ENCODE assay signal across 19 cellular contexts in genomic region chr18:30684825-30685481, GRCh38.
DNase-seq lines count a peak whose midpoint lies in the region; ATAC-seq, FAIRE-seq and TF ChIP-seq lines count a peak whose summit lies in the region.
"Had no signal": no experiment of that assay in that cellular context is flagged by ENCODE, and none has a peak within 500 bp of the region (broad histone marks: within the 10 kb centered on the region; RNA-seq: fewer than 3 reads in every experiment).

No MANE protein-coding gene starts in this region.

- no peaks in the 10 kb centered on the region for H4K20me1 ChIP-seq in neural progenitor cell (ENCODE audit: low read depth)
- H4K20me1 ChIP-seq: BLaER1 treated with 17β-estradiol and CSF1 and Interleukin-3, amounts not matched to agents 10 nM and 100 nM had no signal

- TF ChIP-seq POLR2A in GM12892 (IDR thresholded peaks at IDR 0.05; ENCODE audit: low read depth, low read length) = no peak

- H3K36me3 ChIP-seq in neural progenitor cell = no peaks in the 10 kb centered on the region
- H3K36me3 ChIP-seq in small intestine (ENCODE audit: control insufficient read depth in 2 of 2, insufficient read depth in 2 of 2, low read length in 2 of 2) = no peaks in the 10 kb centered on the region
- H3K36me3 ChIP-seq: BLaER1 treated with 17β-estradiol and CSF1 and Interleukin-3, amounts not matched to agents 10 nM and 100 nM had no signal

- 40 to 71% (median 43%) methylated on average over 3 of the region's 3 CpGs for WGBS in small intestine, 3 donors

- H3K4me1 ChIP-seq in neural progenitor cell (no peaks in the 10 kb centered on the region), small intestine (ENCODE audit: control insufficient read depth in 2 of 2, insufficient read depth in 1 of 2, low read depth in 1 of 2, low read length in 1 of 2) (no peaks in the 10 kb centered on the region)
- H3K4me1 ChIP-seq: BLaER1 treated with 17β-estradiol and CSF1 and Interleukin-3, amounts not matched to agents 10 nM and 100 nM had no signal

- H3K9me3 Mint-ChIP-seq in neural progenitor cell = no peaks in the 10 kb centered on the region

- H3K27ac Mint-ChIP-seq in neural progenitor cell = no peak overlapping the region
- H3K27ac Mint-ChIP-seq: CD8-positive, alpha-beta T cell had no signal

- H3K27me3 ChIP-seq in neural progenitor cell (no peaks in the 10 kb centered on the region), small intestine (ENCODE audit: control insufficient read depth in 2 of 2, insufficient read depth in 2 of 2, low read length in 2 of 2) (no peaks in the 10 kb centered on the region)
- H3K27me3 ChIP-seq: BLaER1 treated with 17β-estradiol and CSF1 and Interleukin-3, amounts not matched to agents 10 nM and 100 nM had no signal

- H3F3A ChIP-seq in neural progenitor cell (ENCODE audit: low read depth) = no peaks in the 10 kb centered on the region

- FAIRE-seq in small intestine (lab: Jason Lieb, UNC) (no peak), GM12892 (lab: Jason Lieb, UNC) (no peak)
- FAIRE-seq: G401.6, GM19239, RCC 7860 had no signal

- H3K4me1 Mint-ChIP-seq in neural progenitor cell = no peaks in the 10 kb centered on the region

- H3K9me3 ChIP-seq in neural progenitor cell (ENCODE audit: low read depth) (no peaks in the 10 kb centered on the region), small intestine (ENCODE audit: control insufficient read depth, low read depth) (no peaks in the 10 kb centered on the region)
- H3K9me3 ChIP-seq: BLaER1 treated with 17β-estradiol and CSF1 and Interleukin-3, amounts not matched to agents 10 nM and 100 nM had no signal

- no peak overlapping the region for H3K4me3 Mint-ChIP-seq in neural progenitor cell
- H3K4me3 Mint-ChIP-seq: CD8-positive, alpha-beta T cell had no signal

- no peaks in the 10 kb centered on the region for H3K27me3 Mint-ChIP-seq in neural progenitor cell (ENCODE audit: insufficient read depth, low read depth)

- peak overlapping the region; percentile 4 for H2AFZ ChIP-seq in neural progenitor cell (replicated peaks)

- ATAC-seq in GM18861 (IDR thresholded peaks at IDR 0.05; ENCODE audit: unreplicated experiment) = no peak
- ATAC-seq: CD8-positive, alpha-beta T cell; Right ventricle myocardium inferior had no signal

- no peaks in the 10 kb centered on the region for H3K79me2 ChIP-seq in neural progenitor cell (ENCODE audit: low read depth)

- H3K36me3 Mint-ChIP-seq in neural progenitor cell = no peaks in the 10 kb centered on the region
- H3K36me3 Mint-ChIP-seq: CD8-positive, alpha-beta T cell had no signal

- H3K4me2 ChIP-seq in neural progenitor cell = no peak overlapping the region
- H3K4me2 ChIP-seq: BLaER1 treated with 17β-estradiol and CSF1 and Interleukin-3, amounts not matched to agents 10 nM and 100 nM had no signal

- no peak overlapping the region for H3K27ac ChIP-seq in neural progenitor cell
- no peak overlapping the region for H3K27ac ChIP-seq in small intestine (ENCODE audit: low read depth in 1 of 2, low read length in 1 of 2)
- H3K27ac ChIP-seq: BLaER1 treated with 17β-estradiol and CSF1 and Interleukin-3, amounts not matched to agents 10 nM and 100 nM; SK-N-MC had no signal

- DNase-seq in ELR (ENCODE audit: low read depth) (peak; percentile 19), OCI-M1 (lab: John Stamatoyannopoulos, UW) (peak; percentile 61), epithelial cell of esophagus (ENCODE audit: low read depth) (peak; percentile 7), neural progenitor cell (ENCODE audit: low spot score) (no peak), small intestine (no peak), GM12892 (ENCODE audit: insufficient read length) (no peak), SIG-M5 (lab: John Stamatoyannopoulos, UW) (no peak)
- DNase-seq: CD8-positive, alpha-beta T cell; DMS79 treated with DMSO at 0.1 percent for 48 hours; NCI-H1436 treated with DMSO at 0.1 percent for 48 hours; NCI-H2029 treated with DMSO at 0.1 percent for 48 hours; NK-92 treated with Interleukin-12 subunit alpha and Interleukin-12 subunit beta, amount 100 ng/mL, for 24 hours had no signal

- H3K4me3 ChIP-seq in epithelial cell of esophagus (ENCODE audit: low read length) (no peak overlapping the region), neural progenitor cell (no peak overlapping the region), small intestine (ENCODE audit: low read depth in 1 of 2, low read length in 2 of 2) (no peak overlapping the region)
- H3K4me3 ChIP-seq: BLaER1 treated with 17β-estradiol and CSF1 and Interleukin-3, amounts not matched to agents 10 nM and 100 nM; SK-N-MC had no signal

- H3K9ac ChIP-seq in neural progenitor cell = no peak overlapping the region
- H3K9ac ChIP-seq: BLaER1 treated with 17β-estradiol and CSF1 and Interleukin-3, amounts not matched to agents 10 nM and 100 nM had no signal

- TF ChIP-seq CTCF in epithelial cell of esophagus (IDR thresholded peaks at IDR 0.05; ENCODE audit: insufficient read depth, low read depth, low read length, missing control alignments) (no peak), neural progenitor cell (IDR thresholded peaks at IDR 0.05) (no peak)

Comparison
In these comparisons a context has a peak if more than half of its experiments do, and no peak if none do; other contexts are left out.
1. DNase-seq: peak in ELR (single experiment), OCI-M1 (single experiment) and epithelial cell of esophagus (single experiment); none in neural progenitor cell (single experiment), small intestine (single experiment), GM12892 (single experiment) and SIG-M5 (single experiment).